ENCODE assay signal across 8 cellular contexts in genomic region chr15:52658955-52659354, GRCh38. TPM values are rescaled to one million over a fixed set of nuclear protein-coding genes. Genes with fewer than 3 reads are reported as not detected.
A peak's percentile ranks its signal among the peaks of the same experiment; 100 is the strongest.
DNase-seq lines count a peak whose midpoint lies in the region; ATAC-seq, FAIRE-seq and TF ChIP-seq lines count a peak whose summit lies in the region.

No MANE protein-coding gene starts in this region.

- peaks cover 69% of the 10 kb centered on the region for H3K4me1 ChIP-seq in left ventricle myocardium inferior
- H3K4me1 ChIP-seq in subcutaneous abdominal adipose tissue (ENCODE audit: control insufficient read depth in 5 of 5, insufficient read depth in 5 of 5, low read length in 5 of 5), result peaks cover 2 to 44% (median 15%) of the 10 kb centered on the region in 5 donors
- H3K4me1 ChIP-seq in small intestine (ENCODE audit: control insufficient read depth in 2 of 2, insufficient read depth in 1 of 2, low read depth in 1 of 2, low read length in 1 of 2), result no peaks in the 10 kb centered on the region

- H3K9me3 ChIP-seq in left ventricle myocardium inferior (replicated peaks), result no peaks in the 10 kb centered on the region
- no peaks in the 10 kb centered on the region for H3K9me3 ChIP-seq in subcutaneous abdominal adipose tissue (ENCODE audit: control insufficient read depth in 5 of 5, low read length in 5 of 5)
- no peaks in the 10 kb centered on the region for H3K9me3 ChIP-seq in small intestine (ENCODE audit: control insufficient read depth, low read depth)

- no peak overlapping the region for H3K4me3 Mint-ChIP-seq in activated T-cell treated with anti-CD3 and anti-CD28 coated beads, Interleukin-2, amount 50 U/mL, for 4 hours
- no peak overlapping the region for H3K4me3 Mint-ChIP-seq in type B pancreatic cell

- DNase-seq in left ventricle myocardium inferior (no peak), Right ventricle myocardium inferior (ENCODE audit: missing footprints) (no peak), small intestine (no peak), type B pancreatic cell (ENCODE audit: extremely low spot score, unreplicated experiment) (no peak), HT-29 (ENCODE audit: low spot score) (no peak)
- no peak for DNase-seq in activated T-cell treated with anti-CD3 and anti-CD28 coated beads, Interleukin-2, amount 50 U/mL, for 4 hours

- H3K27ac ChIP-seq in left ventricle myocardium inferior (replicated peaks), result peak overlapping the region; percentile 73
- H3K27ac ChIP-seq in subcutaneous abdominal adipose tissue (ENCODE audit: low read depth, low read length), result peak overlapping the region; percentile 70
- peak overlapping the region in 1 of 2 donors; percentile 59 for H3K27ac ChIP-seq in small intestine (ENCODE audit: low read depth in 1 of 2, low read length in 1 of 2)

- H3K4me1 Mint-ChIP-seq in activated T-cell treated with anti-CD3 and anti-CD28 coated beads, Interleukin-2, amount 50 U/mL, for 4 hours (ENCODE audit: low read depth), result peaks cover 34% of the 10 kb centered on the region
- H3K4me1 Mint-ChIP-seq in type B pancreatic cell (ENCODE audit: unreplicated experiment), result no peaks in the 10 kb centered on the region

- peaks cover 37% of the 10 kb centered on the region for H3K36me3 Mint-ChIP-seq in activated T-cell treated with anti-CD3 and anti-CD28 coated beads, Interleukin-2, amount 50 U/mL, for 4 hours (ENCODE audit: insufficient read depth)
- peaks cover 16% of the 10 kb centered on the region for H3K36me3 Mint-ChIP-seq in type B pancreatic cell

- H3K4me3 ChIP-seq in left ventricle myocardium inferior (no peak overlapping the region), subcutaneous abdominal adipose tissue (ENCODE audit: low read depth in 1 of 5, low read length in 5 of 5) (no peak overlapping the region), small intestine (ENCODE audit: low read depth in 1 of 2, low read length in 2 of 2) (no peak overlapping the region)

- WGBS in small intestine, 3 donors, result 75 to 80% (median 75%) methylated on average over 1 of the region's 1 CpG

- H3K27ac Mint-ChIP-seq in type B pancreatic cell, result no peak overlapping the region

- no peak for ATAC-seq in Right ventricle myocardium inferior
- ATAC-seq in HG03060 (IDR thresholded peaks at IDR 0.05; ENCODE audit: low read depth, unreplicated experiment), result peak; percentile 89
- peak; percentile 94 to 97 for ATAC-seq in activated T-cell treated with anti-CD3 and anti-CD28 coated beads, Interleukin-2, amount 50 U/mL, for 4 hours

- H3K9ac ChIP-seq in subcutaneous abdominal adipose tissue (ENCODE audit: low read length in 5 of 5), result no peak overlapping the region

- no peaks in the 10 kb centered on the region for H3K9me3 Mint-ChIP-seq in activated T-cell treated with anti-CD3 and anti-CD28 coated beads, Interleukin-2, amount 50 U/mL, for 4 hours
- H3K9me3 Mint-ChIP-seq in type B pancreatic cell, result no peaks in the 10 kb centered on the region

- no peak for FAIRE-seq in small intestine (lab: Jason Lieb, UNC)

- H3K27me3 Mint-ChIP-seq in activated T-cell treated with anti-CD3 and anti-CD28 coated beads, Interleukin-2, amount 50 U/mL, for 4 hours (ENCODE audit: low read depth), result no peaks in the 10 kb centered on the region
- H3K27me3 Mint-ChIP-seq in type B pancreatic cell, result no peaks in the 10 kb centered on the region

- TF ChIP-seq CTCF in left ventricle myocardium inferior (IDR thresholded peaks at IDR 0.05; ENCODE audit: borderline replicate concordance), result no peak
- TF ChIP-seq CTCF in type B pancreatic cell (conservative IDR thresholded peaks at IDR 0.05), result no peak

- H3K27me3 ChIP-seq in left ventricle myocardium inferior (ENCODE audit: low read depth) (no peaks in the 10 kb centered on the region), subcutaneous abdominal adipose tissue (ENCODE audit: control insufficient read depth in 5 of 5, insufficient read depth in 4 of 5, low read length in 5 of 5) (no peaks in the 10 kb centered on the region), small intestine (ENCODE audit: control insufficient read depth in 2 of 2, insufficient read depth in 2 of 2, low read length in 2 of 2) (no peaks in the 10 kb centered on the region)

- H3K36me3 ChIP-seq in left ventricle myocardium inferior (peaks cover 55% of the 10 kb centered on the region), subcutaneous abdominal adipose tissue (ENCODE audit: control insufficient read depth in 5 of 5, insufficient read depth in 5 of 5, low read length in 5 of 5) (peaks cover 19 to 55% (median 45%) of the 10 kb centered on the region in 5 donors), small intestine (ENCODE audit: control insufficient read depth in 2 of 2, insufficient read depth in 2 of 2, low read length in 2 of 2) (peaks cover 2 to 20% of the 10 kb centered on the region in 2 donors)

- intact Hi-C loops in left ventricle myocardium inferior (cut with micrococcal nuclease), result no loop called here
- intact Hi-C loops in Right ventricle myocardium inferior (cut with DNase I), result no loop called here

RNA-seq across cellular contexts. Expression of gene ATOSA, which starts 20.2 kb away (rescaled TPM):
- total RNA-seq in left ventricle myocardium inferior, result 21.8 TPM
- 21.7 TPM for total RNA-seq in Right ventricle myocardium inferior
- total RNA-seq in activated T-cell treated with anti-CD3 and anti-CD28 coated beads, Interleukin-2, amount 50 U/mL, for 4 hours, result 10 to 100 TPM in 1 of 3 donors, 1 to 10 TPM in 2; 6.8 to 12.2 (median 8.1) TPM
- polyA plus RNA-seq in small intestine, result 10 to 100 TPM; 13.4 to 29.5 (median 20.5) TPM
- 35.4 and 37.7 TPM in 2 replicates for total RNA-seq in type B pancreatic cell (ENCODE audit: low replicate concordance)
- 5.3 and 6.8 TPM in 2 replicates for total RNA-seq in HT-29 (2014; rRNA removed; shearing (Covaris generic))
